10 cellular contexts compared by ENCODE assay signal in the genomic region with DNA sequence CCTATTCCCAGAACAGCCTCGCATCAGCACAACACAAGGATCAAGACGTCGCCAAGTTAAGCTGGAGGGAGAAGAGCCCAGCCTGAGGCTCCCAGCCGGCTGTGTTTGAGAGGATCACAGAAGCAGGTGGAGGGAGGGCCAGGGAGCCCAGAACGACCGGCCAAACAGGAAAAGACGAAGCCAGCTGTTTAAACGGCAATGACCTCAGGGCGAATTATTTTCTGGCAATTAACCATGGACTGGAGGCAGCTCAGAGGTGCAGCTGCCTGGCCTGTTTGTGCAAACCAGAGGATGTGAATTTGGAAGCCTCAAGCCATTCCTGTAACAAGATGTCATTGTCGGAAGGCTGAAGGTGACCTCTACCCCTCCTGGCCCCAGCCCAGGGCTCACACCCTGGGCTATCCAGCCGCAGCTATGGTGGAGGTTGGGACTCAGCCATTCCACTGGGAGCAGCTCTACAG.
A peak's percentile ranks its signal among the peaks of the same experiment; 100 is the strongest.
DNase-seq lines count a peak whose midpoint lies in the region; ATAC-seq, FAIRE-seq and TF ChIP-seq lines count a peak whose summit lies in the region.
"Had no signal": no experiment of that assay in that cellular context is flagged by ENCODE, and none has a peak within 500 bp of the region (broad histone marks: within the 10 kb centered on the region; RNA-seq: fewer than 3 reads in every experiment).

No MANE protein-coding gene starts in this region.

- FAIRE-seq in endometrium (lab: Jason Lieb, UNC) (peak; percentile 88), D721Med (lab: Jason Lieb, UNC) (no peak)

- WGBS in ovary, 3 donors: 1 to 8% (median 3%) methylated on average over 11 of the region's 11 CpGs

- DNase-seq in DMS53 (lab: John Stamatoyannopoulos, UW): peak; percentile 100
- DNase-seq in NCI-H2196 treated with DMSO at 0.1 percent for 48 hours (lab: John Stamatoyannopoulos, UW; ENCODE audit: unreplicated experiment): peak; percentile 97
- DNase-seq in ovary: peak; percentile 76 to 89 (median 82)
- DNase-seq in NCI-H1694 treated with DMSO at 0.1 percent for 48 hours (lab: John Stamatoyannopoulos, UW): no peak
- no peak for DNase-seq in D721Med (ENCODE audit: insufficient read length, low spot score)
- no peak for DNase-seq in NCI-H446 (lab: John Stamatoyannopoulos, UW)
- DNase-seq: DND-41 had no signal

- no peaks in the 10 kb centered on the region for H3K9me3 ChIP-seq in ovary

- H3K4me1 ChIP-seq in ovary (ENCODE audit: insufficient read depth): peaks cover 3% of the 10 kb centered on the region

- ATAC-seq in GM19351 (IDR thresholded peaks at IDR 0.05; ENCODE audit: unreplicated experiment): no peak
- ATAC-seq: WTC11 had no signal

- H3K27ac ChIP-seq in ovary: no peak overlapping the region

- TF ChIP-seq EP300 in ovary (IDR thresholded peaks at IDR 0.05): no peak

- no peak for TF ChIP-seq POLR2A in ovary (IDR thresholded peaks at IDR 0.05)

- intact Hi-C loops in ovary (cut with DNase I): no loop called here

- TF ChIP-seq CTCF in ovary (IDR thresholded peaks at IDR 0.05): no peak
- no peak for TF ChIP-seq CTCF in D721Med (IDR thresholded peaks at IDR 0.05; ENCODE audit: insufficient read depth, missing control alignments)

- no peaks in the 10 kb centered on the region for H3K27me3 ChIP-seq in ovary

- H3K36me3 ChIP-seq in ovary: no peaks in the 10 kb centered on the region

- no peak overlapping the region for H3K4me3 ChIP-seq in ovary

Comparison
In these comparisons a context has a peak if more than half of its experiments do, and no peak if none do; other contexts are left out.
1. DNase-seq: peak in DMS53 (single experiment), NCI-H2196 treated with DMSO at 0.1 percent for 48 hours (single experiment) and ovary (5 of 5); none in NCI-H1694 treated with DMSO at 0.1 percent for 48 hours (single experiment), D721Med (single experiment) and NCI-H446 (0 of 2).